Comparison of ENCODE assay signal across 9 cellular contexts in the genomic region with DNA sequence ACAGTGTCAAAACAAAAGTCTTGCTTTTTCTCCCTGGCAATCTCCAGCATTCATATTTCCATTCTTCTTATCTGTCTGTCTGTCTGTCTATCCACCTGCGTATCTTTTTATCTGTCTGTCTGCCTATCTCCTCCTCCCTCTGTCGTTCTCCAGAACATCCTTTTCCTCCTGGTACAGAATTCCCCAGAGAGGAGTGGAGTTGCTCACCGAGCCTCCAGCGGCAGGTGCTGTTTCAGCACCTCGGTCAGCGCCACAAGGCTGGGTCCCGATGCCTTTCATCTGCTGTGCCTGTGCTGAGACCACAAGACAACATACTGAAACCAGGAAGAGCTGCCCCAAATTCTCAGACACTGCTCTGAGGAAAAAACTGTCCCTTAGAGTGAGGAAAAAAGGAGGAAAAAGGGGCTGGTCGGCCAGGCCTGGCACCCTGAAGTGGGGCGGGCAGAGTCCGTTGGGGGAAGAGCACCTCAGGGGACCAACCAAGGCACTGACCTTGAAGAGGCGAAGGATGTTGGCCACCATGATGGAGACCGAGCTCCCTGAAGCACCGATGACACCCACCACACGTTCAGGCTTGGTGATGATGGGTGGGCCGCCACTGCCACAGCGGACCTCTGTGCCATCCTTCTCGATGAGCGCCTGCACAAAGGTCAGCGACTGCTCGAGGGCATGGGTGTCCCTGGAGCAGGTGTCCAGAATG. TPM values are rescaled to one million over a fixed set of nuclear protein-coding genes. Genes with fewer than 3 reads are reported as not detected.
DNase-seq lines count a peak whose midpoint lies in the region; ATAC-seq and TF ChIP-seq lines count a peak whose summit lies in the region.
"Had no signal": no experiment of that assay in that cellular context is flagged by ENCODE, and none has a peak within 500 bp of the region (broad histone marks: within the 10 kb centered on the region; RNA-seq: fewer than 3 reads in every experiment).

No MANE protein-coding gene starts in this region.

- TF ChIP-seq CTCF in neural crest cell (conservative IDR thresholded peaks at IDR 0.05) = no peak

- no peak overlapping the region for H3K27ac Mint-ChIP-seq in neural crest cell (ENCODE audit: unreplicated experiment)

- H3K36me3 Mint-ChIP-seq in neural crest cell (ENCODE audit: low read depth) = no peaks in the 10 kb centered on the region

- H3K4me1 Mint-ChIP-seq in neural crest cell = peaks cover 3% of the 10 kb centered on the region

- no peak overlapping the region for H3K4me3 Mint-ChIP-seq in neural crest cell

- peak in 2 of 3 experiments; percentile 6 to 74 for DNase-seq in NCI-H1417 (lab: John Stamatoyannopoulos, UW)
- DNase-seq in NCI-H1417 treated with DMSO at 0.1 percent for 48 hours (lab: John Stamatoyannopoulos, UW) = no peak
- DNase-seq in NCI-H2171 treated with DMSO at 0.1 percent for 48 hours (lab: John Stamatoyannopoulos, UW) = peak; percentile 80
- peak; percentile 78 for DNase-seq in astrocyte of the hippocampus (ENCODE audit: low read depth, low spot score)
- DNase-seq in neural crest cell (ENCODE audit: low read depth, low spot score) = peak; percentile 73
- no peak for DNase-seq in NK-92 (lab: John Stamatoyannopoulos, UW; ENCODE audit: unreplicated experiment)
- no peak for DNase-seq in Right ventricle myocardium superior

- ATAC-seq in HG03354 (IDR thresholded peaks at IDR 0.05; ENCODE audit: poor library complexity, severe bottlenecking, unreplicated experiment) (no peak), Right ventricle myocardium superior (ENCODE audit: poor library complexity) (no peak)

- no peaks in the 10 kb centered on the region for H3K9me3 Mint-ChIP-seq in neural crest cell

- intact Hi-C loops in Right ventricle myocardium superior (cut with DNase I) = no loop called here

- peaks cover 31% of the 10 kb centered on the region for H3K27me3 Mint-ChIP-seq in neural crest cell (ENCODE audit: low read depth)

RNA-seq across cellular contexts. Expression of a gene that starts 13.3 kb away (rescaled TPM):
- total RNA-seq in neural crest cell (not detected in 2 replicates), Right ventricle myocardium superior (not detected)
- total RNA-seq: HT1080 had no signal

Comparison
In these comparisons a context has a peak if more than half of its experiments do, and no peak if none do; other contexts are left out.
1. DNase-seq: peak in NCI-H1417 (2 of 3), NCI-H2171 treated with DMSO at 0.1 percent for 48 hours (single experiment), astrocyte of the hippocampus (single experiment) and neural crest cell (single experiment); none in NCI-H1417 treated with DMSO at 0.1 percent for 48 hours (single experiment), NK-92 (single experiment) and Right ventricle myocardium superior (single experiment).